9 cellular contexts compared by ENCODE assay signal in the genomic region with DNA sequence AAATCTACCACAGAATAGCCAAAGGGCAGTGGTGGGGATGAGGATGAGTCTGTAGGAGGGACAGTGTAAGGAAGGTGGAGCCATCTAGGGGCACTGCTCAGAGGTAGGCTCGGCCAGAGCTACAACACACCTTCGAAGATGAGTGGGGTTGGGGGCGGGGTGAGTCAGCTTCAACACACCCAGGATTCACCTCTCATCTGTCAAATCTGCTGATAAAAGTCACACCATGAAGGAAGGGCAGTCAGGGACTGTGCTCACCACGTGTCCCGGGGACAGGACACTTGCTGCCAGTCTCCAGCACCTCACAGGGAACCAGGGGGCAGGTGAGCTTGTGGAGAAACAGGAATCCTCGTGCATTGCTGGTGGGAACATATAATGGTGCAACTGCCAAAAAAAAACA.
DNase-seq lines count a peak whose midpoint lies in the region; ATAC-seq and TF ChIP-seq lines count a peak whose summit lies in the region.
"Had no signal": no experiment of that assay in that cellular context is flagged by ENCODE, and none has a peak within 500 bp of the region (broad histone marks: within the 10 kb centered on the region; RNA-seq: fewer than 3 reads in every experiment).

No MANE protein-coding gene starts in this region.

- peak overlapping the region; percentile 67 for H3K27ac Mint-ChIP-seq in activated T-helper 1 cell treated with anti-CD3 and anti-CD28 coated beads, Interleukin-12 subunit alpha, Interleukin-12 subunit beta, Interleukin-2, Interleukin-4 antibody, amounts not matched to agents 30 ng/mL and 10 ng/mL and 1 ng/mL, durations not matched to agents 14 hours and 24 hours and 36 hours
- H3K27ac Mint-ChIP-seq in stimulated activated effector memory CD8-positive, alpha-beta T cell treated with anti-CD3 and anti-CD28 coated beads, Interleukin-12 subunit alpha, Interleukin-12 subunit beta, amount 100 ng/mL, for 72 hours = peak overlapping the region; percentile 91

- peaks cover 100% of the 10 kb centered on the region for H3K4me1 ChIP-seq in lower lobe of right lung

- no peaks in the 10 kb centered on the region for H3K27me3 Mint-ChIP-seq in activated T-helper 1 cell treated with anti-CD3 and anti-CD28 coated beads, Interleukin-12 subunit alpha, Interleukin-12 subunit beta, Interleukin-2, Interleukin-4 antibody, amounts not matched to agents 30 ng/mL and 10 ng/mL and 1 ng/mL, durations not matched to agents 14 hours and 24 hours and 36 hours (ENCODE audit: insufficient read depth)

- peaks cover 73% of the 10 kb centered on the region for H3K4me1 Mint-ChIP-seq in activated T-helper 1 cell treated with anti-CD3 and anti-CD28 coated beads, Interleukin-12 subunit alpha, Interleukin-12 subunit beta, Interleukin-2, Interleukin-4 antibody, amounts not matched to agents 30 ng/mL and 10 ng/mL and 1 ng/mL, durations not matched to agents 14 hours and 24 hours and 36 hours (ENCODE audit: low read depth)
- peaks cover 91% of the 10 kb centered on the region for H3K4me1 Mint-ChIP-seq in stimulated activated effector memory CD8-positive, alpha-beta T cell treated with anti-CD3 and anti-CD28 coated beads, Interleukin-12 subunit alpha, Interleukin-12 subunit beta, amount 100 ng/mL, for 72 hours

- peak overlapping the region; percentile 31 for H3K27ac ChIP-seq in lower lobe of right lung

- peaks cover 17% of the 10 kb centered on the region for H3K36me3 Mint-ChIP-seq in activated T-helper 1 cell treated with anti-CD3 and anti-CD28 coated beads, Interleukin-12 subunit alpha, Interleukin-12 subunit beta, Interleukin-2, Interleukin-4 antibody, amounts not matched to agents 30 ng/mL and 10 ng/mL and 1 ng/mL, durations not matched to agents 14 hours and 24 hours and 36 hours (ENCODE audit: low read depth)
- H3K36me3 Mint-ChIP-seq in stimulated activated effector memory CD8-positive, alpha-beta T cell treated with anti-CD3 and anti-CD28 coated beads, Interleukin-12 subunit alpha, Interleukin-12 subunit beta, amount 100 ng/mL, for 72 hours = peaks cover 78% of the 10 kb centered on the region

- H3K9me3 ChIP-seq in lower lobe of right lung = no peaks in the 10 kb centered on the region
- H3K9me3 ChIP-seq: transverse colon had no signal

- H3K36me3 ChIP-seq in lower lobe of right lung = peaks cover 6% of the 10 kb centered on the region
- H3K36me3 ChIP-seq: transverse colon had no signal

- intact Hi-C loops in activated T-helper 1 cell treated with anti-CD3 and anti-CD28 coated beads, Interleukin-12 subunit alpha, Interleukin-12 subunit beta, Interleukin-2, Interleukin-4 antibody, amounts not matched to agents 30 ng/mL and 10 ng/mL and 1 ng/mL, durations not matched to agents 14 hours and 24 hours and 36 hours (cut with micrococcal nuclease) = no loop called here
- intact Hi-C loops in lower lobe of right lung (cut with DNase I) = no loop called here

- no peaks in the 10 kb centered on the region for H3K9me3 Mint-ChIP-seq in activated T-helper 1 cell treated with anti-CD3 and anti-CD28 coated beads, Interleukin-12 subunit alpha, Interleukin-12 subunit beta, Interleukin-2, Interleukin-4 antibody, amounts not matched to agents 30 ng/mL and 10 ng/mL and 1 ng/mL, durations not matched to agents 14 hours and 24 hours and 36 hours
- H3K9me3 Mint-ChIP-seq in stimulated activated effector memory CD8-positive, alpha-beta T cell treated with anti-CD3 and anti-CD28 coated beads, Interleukin-12 subunit alpha, Interleukin-12 subunit beta, amount 100 ng/mL, for 72 hours = no peaks in the 10 kb centered on the region

- ATAC-seq in lower lobe of right lung (no peak), HG03521 (IDR thresholded peaks at IDR 0.05; ENCODE audit: unreplicated experiment) (no peak), HG02678 (IDR thresholded peaks at IDR 0.05; ENCODE audit: unreplicated experiment) (no peak)
- ATAC-seq in stimulated activated effector memory CD8-positive, alpha-beta T cell treated with anti-CD3 and anti-CD28 coated beads, Interleukin-12 subunit alpha, Interleukin-12 subunit beta, amount 100 ng/mL, for 72 hours = peak; percentile 73

- peak overlapping the region; percentile 59 for H3K4me3 Mint-ChIP-seq in activated T-helper 1 cell treated with anti-CD3 and anti-CD28 coated beads, Interleukin-12 subunit alpha, Interleukin-12 subunit beta, Interleukin-2, Interleukin-4 antibody, amounts not matched to agents 30 ng/mL and 10 ng/mL and 1 ng/mL, durations not matched to agents 14 hours and 24 hours and 36 hours
- H3K4me3 Mint-ChIP-seq in stimulated activated effector memory CD8-positive, alpha-beta T cell treated with anti-CD3 and anti-CD28 coated beads, Interleukin-12 subunit alpha, Interleukin-12 subunit beta, amount 100 ng/mL, for 72 hours = peak overlapping the region; percentile 67

- H3K27me3 ChIP-seq in lower lobe of right lung (ENCODE audit: low read depth) = no peaks in the 10 kb centered on the region
- H3K27me3 ChIP-seq: transverse colon had no signal

- DNase-seq in NK-92 treated with Interleukin-12 subunit alpha and Interleukin-12 subunit beta, amount 100 ng/mL, for 24 hours (lab: John Stamatoyannopoulos, UW) = peak; percentile 34
- DNase-seq in NK-92 (lab: John Stamatoyannopoulos, UW; ENCODE audit: unreplicated experiment) (no peak), lower lobe of right lung (no peak), hippocampal formation (lab: John Stamatoyannopoulos, UW) (no peak)
- no peak for DNase-seq in activated T-helper 1 cell treated with anti-CD3 and anti-CD28 coated beads, Interleukin-12 subunit alpha, Interleukin-12 subunit beta, Interleukin-2, Interleukin-4 antibody, amounts not matched to agents 30 ng/mL and 10 ng/mL and 1 ng/mL, durations not matched to agents 14 hours and 24 hours and 36 hours (ENCODE audit: low spot score)
- peak in 1 of 2 donors; percentile 65 for DNase-seq in stimulated activated effector memory CD8-positive, alpha-beta T cell treated with anti-CD3 and anti-CD28 coated beads, Interleukin-12 subunit alpha, Interleukin-12 subunit beta, amount 100 ng/mL, for 72 hours (ENCODE audit: low spot score in 2 of 2)
- DNase-seq: transverse colon had no signal

- H3K4me3 ChIP-seq in lower lobe of right lung = no peak overlapping the region
- H3K4me3 ChIP-seq: transverse colon had no signal

- no peak for TF ChIP-seq CTCF in lower lobe of right lung (IDR thresholded peaks at IDR 0.05)
